ENCODE assay signal across 1 cellular context in genomic region chr6:7701212-7701834, GRCh38.
TF ChIP-seq lines count a peak whose summit lies in the region.

No MANE protein-coding gene starts in this region.

TF ChIP-seq in K562, 482 proteins besides CTCF, POLR2A, EP300 and RAD21 (continued from another document and continues in another):
- TF ChIP-seq TRIM24 (IDR thresholded peaks at IDR 0.05) = peak; percentile 96 to 97
- TF ChIP-seq SNRNP70 (optimal IDR thresholded peaks at IDR 0.05; ENCODE audit: low read depth, low read length) = no peak
- TF ChIP-seq PTBP1 (IDR thresholded peaks at IDR 0.05; ENCODE audit: low read depth, low read length) = no peak
- no peak for TF ChIP-seq ZNF431 (CRISPR knock-in tag; IDR thresholded peaks at IDR 0.05)
- TF ChIP-seq HINFP (tag; conservative IDR thresholded peaks at IDR 0.05; ENCODE audit: low read depth) = no peak
- TF ChIP-seq ZNF121 (CRISPR knock-in tag; conservative IDR thresholded peaks at IDR 0.05) = no peak
- no peak for TF ChIP-seq HNRNPK (IDR thresholded peaks at IDR 0.05; ENCODE audit: low read depth, low read length, poor library complexity, severe bottlenecking)
- no peak for TF ChIP-seq ZNF324 (CRISPR knock-in tag; IDR thresholded peaks at IDR 0.05)
- TF ChIP-seq TCF7L2 (IDR thresholded peaks at IDR 0.05; ENCODE audit: low read depth, low read length) = no peak
- TF ChIP-seq RFX1 (IDR thresholded peaks at IDR 0.05) = no peak
- no peak for TF ChIP-seq CREB1 (IDR thresholded peaks at IDR 0.05)
- no peak for TF ChIP-seq CREB1 (CRISPR knock-in tag; IDR thresholded peaks at IDR 0.05)
- no peak for TF ChIP-seq NRF1 (conservative IDR thresholded peaks at IDR 0.05 in 1 of 2, IDR thresholded peaks at IDR 0.05 in 1 of 2)
- TF ChIP-seq ZNF384 (IDR thresholded peaks at IDR 0.05; ENCODE audit: low read depth, low read length) = no peak; the same call in 1 of the 2 replicates
- no peak for TF ChIP-seq FOXA1 (IDR thresholded peaks at IDR 0.05; ENCODE audit: borderline replicate concordance)
- TF ChIP-seq ZBTB2 (IDR thresholded peaks at IDR 0.05) = no peak
- TF ChIP-seq ZNF76 (CRISPR knock-in tag; IDR thresholded peaks at IDR 0.05; ENCODE audit: borderline replicate concordance) = no peak
- TF ChIP-seq RERE (CRISPR knock-in tag; IDR thresholded peaks at IDR 0.05; ENCODE audit: borderline replicate concordance) = no peak
- TF ChIP-seq SUPT5H (IDR thresholded peaks at IDR 0.05) = no peak
- peak; percentile 40; the same call in 1 of the 2 replicates for TF ChIP-seq CEBPG (CRISPR knock-in tag; IDR thresholded peaks at IDR 0.05)
- TF ChIP-seq CEBPG (tag; conservative IDR thresholded peaks at IDR 0.05 in 1 of 2, IDR thresholded peaks at IDR 0.05 in 1 of 2) = no peak; a peak in 2 of 4 replicates
- no peak for TF ChIP-seq ZNF197 (CRISPR knock-in tag; IDR thresholded peaks at IDR 0.05; ENCODE audit: low read depth)
- no peak for TF ChIP-seq ARID3B (CRISPR knock-in tag; IDR thresholded peaks at IDR 0.05; ENCODE audit: borderline replicate concordance)
- TF ChIP-seq CHD7 (IDR thresholded peaks at IDR 0.05; ENCODE audit: low read depth, low read length) = no peak
- TF ChIP-seq STAT5B (CRISPR knock-in tag; IDR thresholded peaks at IDR 0.05) = no peak
- no peak for TF ChIP-seq NCOA2 (IDR thresholded peaks at IDR 0.05; ENCODE audit: partially characterized antibody in 2 of 2)
- 0 out of 2 replicates have a peak, but pooled peaks have one; percentile 34 for TF ChIP-seq PYGO2 (tag; IDR thresholded peaks at IDR 0.05)
- no peak for TF ChIP-seq GABPB2 (CRISPR knock-in tag; conservative IDR thresholded peaks at IDR 0.05)
- TF ChIP-seq FOXJ3 (CRISPR knock-in tag; IDR thresholded peaks at IDR 0.05) = no peak
- TF ChIP-seq MYC (IDR thresholded peaks at IDR 0.05; ENCODE audit: low read depth, low read length) = 0 out of 2 replicates have a peak, but pooled peaks have one; percentile 19
- TF ChIP-seq MYC (CRISPR knock-in tag; IDR thresholded peaks at IDR 0.05; ENCODE audit: borderline replicate concordance, low read depth) = no peak
- TF ChIP-seq FOSL1 (tag; conservative IDR thresholded peaks at IDR 0.05) = no peak
- TF ChIP-seq ETS1 (conservative IDR thresholded peaks at IDR 0.05; ENCODE audit: control insufficient read depth, low read depth, low read length) = no peak
- TF ChIP-seq ZNF347 (CRISPR knock-in tag; IDR thresholded peaks at IDR 0.05; ENCODE audit: low read depth) = no peak
- no peak for TF ChIP-seq SAFB2 (IDR thresholded peaks at IDR 0.05; ENCODE audit: borderline replicate concordance, low read depth, low read length, severe bottlenecking)
- no peak for TF ChIP-seq BDP1 (IDR thresholded peaks at IDR 0.05; ENCODE audit: insufficient read depth, insufficient read length)
- no peak for TF ChIP-seq MIER1 (IDR thresholded peaks at IDR 0.05; ENCODE audit: low read depth)
- TF ChIP-seq BHLHE40 (IDR thresholded peaks at IDR 0.05; ENCODE audit: low read length) = peak; percentile 64
